In the genomic region with DNA sequence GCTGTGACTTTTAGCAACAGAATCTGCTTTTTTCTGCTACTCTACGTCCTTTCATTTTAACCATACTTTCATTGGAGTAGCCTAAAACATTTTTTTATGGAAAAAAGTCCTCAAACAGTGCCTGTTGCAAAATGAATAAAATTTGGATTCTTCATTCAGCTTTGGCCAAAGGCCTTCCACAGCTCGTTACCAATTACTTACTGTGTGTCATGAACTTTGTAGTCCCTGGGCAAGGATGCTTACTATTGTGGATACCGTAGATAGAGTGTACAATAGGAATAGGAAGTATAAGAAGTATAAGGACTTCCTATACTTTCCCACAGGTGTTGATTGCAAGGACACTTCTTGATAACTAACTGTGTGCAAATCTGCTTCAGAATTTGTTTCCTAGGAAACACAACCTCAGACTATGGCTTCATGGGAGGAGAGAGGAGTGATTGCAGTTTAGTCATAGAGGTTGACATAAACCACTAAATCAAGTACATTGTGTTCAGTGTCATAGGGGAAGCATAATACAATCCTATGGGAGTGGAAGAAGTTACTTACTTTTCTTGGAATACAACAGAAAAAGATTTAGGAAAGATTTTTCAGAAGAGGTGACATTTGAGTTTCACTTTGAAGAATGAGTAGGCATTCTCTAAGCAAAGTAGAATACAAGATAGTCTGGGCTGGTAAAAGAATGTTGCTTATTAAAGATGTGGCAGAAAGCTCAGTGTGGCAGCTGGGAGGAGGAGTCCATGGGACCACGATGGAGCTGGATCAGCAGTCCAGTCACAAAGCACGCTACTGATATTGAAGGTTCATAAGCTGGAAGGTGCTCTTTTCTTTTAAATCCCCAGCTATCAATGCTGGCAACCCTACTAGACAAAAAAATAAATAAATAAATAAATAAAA, we compare ENCODE assay signal across 20 cellular contexts.
DNase-seq lines count a peak whose midpoint lies in the region; ATAC-seq and TF ChIP-seq lines count a peak whose summit lies in the region.
"Had no signal": no experiment of that assay in that cellular context is flagged by ENCODE, and none has a peak within 500 bp of the region (broad histone marks: within the 10 kb centered on the region; RNA-seq: fewer than 3 reads in every experiment).

No MANE protein-coding gene starts in this region.

- intact Hi-C loops in aorta (cut with DNase I) (no loop called here), posterior cingulate gyrus (cut with DNase I) (no loop called here)

- H3K27me3 ChIP-seq in kidney epithelial cell (ENCODE audit: control insufficient read depth, insufficient read depth, low read length) (no peaks in the 10 kb centered on the region), aorta (ENCODE audit: control insufficient read depth in 1 of 2, insufficient read depth in 2 of 2, low read length in 1 of 2) (no peaks in the 10 kb centered on the region)
- H3K27me3 ChIP-seq: testis had no signal

- H3K36me3 ChIP-seq in kidney epithelial cell (ENCODE audit: control insufficient read depth, insufficient read depth, low read length): no peaks in the 10 kb centered on the region
- H3K36me3 ChIP-seq in aorta (ENCODE audit: control insufficient read depth in 1 of 2, insufficient read depth in 2 of 2, low read length in 1 of 2): no peaks in the 10 kb centered on the region

- no peaks in the 10 kb centered on the region for H3K27me3 Mint-ChIP-seq in chondrocyte (ENCODE audit: low read depth)
- H3K27me3 Mint-ChIP-seq: activated CD4-positive, alpha-beta T cell treated with anti-CD3 and anti-CD28 coated beads, Interleukin-2, amount 10 ng/mL, durations not matched to agents 7 days and 5 days; activated T-cell treated with anti-CD3 and anti-CD28 coated beads, Interleukin-2, amount 50 U/mL, for 24 hours; dendritic cell treated with granulocyte-macrophage colony-stimulating factor and Interleukin-4, amounts not matched to agents 40 ng/mL and 50 ng/mL, for 4 days; memory B cell had no signal

- 62 to 67% methylated on average over 5 of the region's 5 CpGs for WGBS in aorta, 2 donors

- H3K27ac Mint-ChIP-seq in chondrocyte (ENCODE audit: unreplicated experiment): peak overlapping the region; percentile 41
- H3K27ac Mint-ChIP-seq: activated CD4-positive, alpha-beta T cell treated with anti-CD3 and anti-CD28 coated beads, Interleukin-2, amount 10 ng/mL, durations not matched to agents 7 days and 5 days; activated T-cell treated with anti-CD3 and anti-CD28 coated beads, Interleukin-2, amount 50 U/mL, for 24 hours; dendritic cell treated with granulocyte-macrophage colony-stimulating factor and Interleukin-4, amounts not matched to agents 40 ng/mL and 50 ng/mL, for 4 days; memory B cell had no signal

- H3K9me3 Mint-ChIP-seq in chondrocyte (ENCODE audit: low read depth): no peaks in the 10 kb centered on the region
- H3K9me3 Mint-ChIP-seq: activated CD4-positive, alpha-beta T cell treated with anti-CD3 and anti-CD28 coated beads, Interleukin-2, amount 10 ng/mL, durations not matched to agents 7 days and 5 days; activated T-cell treated with anti-CD3 and anti-CD28 coated beads, Interleukin-2, amount 50 U/mL, for 24 hours; dendritic cell treated with granulocyte-macrophage colony-stimulating factor and Interleukin-4, amounts not matched to agents 40 ng/mL and 50 ng/mL, for 4 days; memory B cell had no signal

- TF ChIP-seq CTCF in RWPE1 (conservative IDR thresholded peaks at IDR 0.05; ENCODE audit: low read depth) (no peak), chondrocyte (IDR thresholded peaks at IDR 0.05) (no peak), kidney epithelial cell (IDR thresholded peaks at IDR 0.05; ENCODE audit: insufficient read depth, low read length, poor library complexity, severe bottlenecking) (no peak)

- H3K36me3 Mint-ChIP-seq in chondrocyte (ENCODE audit: low read depth): peaks cover 7% of the 10 kb centered on the region

- peaks cover 5 to 23% of the 10 kb centered on the region in 2 donors for H3K4me1 ChIP-seq in aorta (ENCODE audit: control insufficient read depth in 1 of 2, insufficient read depth in 2 of 2, low read length in 2 of 2)
- H3K4me1 ChIP-seq: testis had no signal

- DNase-seq in RWPE1 (ENCODE audit: low spot score): peak; percentile 9
- no peak for DNase-seq in chondrocyte (ENCODE audit: low spot score)
- DNase-seq in kidney epithelial cell (ENCODE audit: low read depth): peak; percentile 26
- no peak for DNase-seq in aorta
- DNase-seq in posterior cingulate gyrus: no peak
- DNase-seq in HEK293T (ENCODE audit: extremely low spot score): no peak
- DNase-seq in epidermal melanocyte (ENCODE audit: insufficient read length, low spot score): no peak
- DNase-seq: activated CD4-positive, alpha-beta T cell treated with anti-CD3 and anti-CD28 coated beads, Interleukin-2, amount 10 ng/mL, durations not matched to agents 7 days and 5 days; activated T-cell treated with anti-CD3 and anti-CD28 coated beads, Interleukin-2, amount 50 U/mL, for 24 hours; C1 segment of cervical spinal cord; NCI-H1417; NK-92 treated with Interleukin-12 subunit alpha and Interleukin-12 subunit beta, amount 100 ng/mL, for 24 hours; right cardiac atrium; SHP77; stimulated activated CD4-positive, alpha-beta T cell treated with anti-CD3 and anti-CD28 coated beads, Interleukin-4, amount 100 ng/mL, for 4 hours; T-helper 9 cell; testis had no signal

- ATAC-seq in aorta (ENCODE audit: low FRiP score): peak; percentile 58
- ATAC-seq: K562 had no signal

- H3K27ac ChIP-seq in RWPE1 (no peak overlapping the region), aorta (ENCODE audit: low read depth in 1 of 2, low read length in 2 of 2) (no peak overlapping the region)
- H3K27ac ChIP-seq: testis had no signal

- no peak overlapping the region for H3K4me3 ChIP-seq in kidney epithelial cell (ENCODE audit: low read depth, low read length)
- H3K4me3 ChIP-seq in aorta (ENCODE audit: low read length in 2 of 2): no peak overlapping the region
- H3K4me3 ChIP-seq: K562, testis had no signal

- CTCF ChIA-PET in RWPE1 (lab: Yijun Ruan, JAX): interaction anchor here (0.7 kb wide), 1 partner anchor 564 kb away, joined by 6 read pairs; no protein-coding TSS in a partner anchor
- CTCF ChIA-PET in HEK293T (lab: Yijun Ruan, JAX): no interaction called here

- peaks cover 25% of the 10 kb centered on the region for H3K4me1 Mint-ChIP-seq in chondrocyte (ENCODE audit: low read depth)
- H3K4me1 Mint-ChIP-seq: activated CD4-positive, alpha-beta T cell treated with anti-CD3 and anti-CD28 coated beads, Interleukin-2, amount 10 ng/mL, durations not matched to agents 7 days and 5 days; memory B cell had no signal

- POLR2A ChIA-PET in RWPE1 (lab: Yijun Ruan, JAX; ENCODE audit: low non-redundant PET): no interaction called here
- POLR2A ChIA-PET in HEK293T (lab: Yijun Ruan, JAX): no interaction called here

- H3K4me3 Mint-ChIP-seq in chondrocyte (ENCODE audit: unreplicated experiment): no peak overlapping the region
- H3K4me3 Mint-ChIP-seq: activated CD4-positive, alpha-beta T cell treated with anti-CD3 and anti-CD28 coated beads, Interleukin-2, amount 10 ng/mL, durations not matched to agents 7 days and 5 days; activated T-cell treated with anti-CD3 and anti-CD28 coated beads, Interleukin-2, amount 50 U/mL, for 24 hours; dendritic cell treated with granulocyte-macrophage colony-stimulating factor and Interleukin-4, amounts not matched to agents 40 ng/mL and 50 ng/mL, for 4 days; memory B cell had no signal

- H3K9me3 ChIP-seq in aorta (ENCODE audit: control insufficient read depth, low read length): no peaks in the 10 kb centered on the region
- H3K9me3 ChIP-seq: testis had no signal

TF ChIP-seq in HEK293T, 16 proteins besides CTCF, POLR2A, EP300 and RAD21:
- TF ChIP-seq SUZ12 (IDR thresholded peaks at IDR 0.05) (no peak), SP1 (IDR thresholded peaks at IDR 0.05) (no peak), ARNT (IDR thresholded peaks at IDR 0.05) (no peak), NFRKB (IDR thresholded peaks at IDR 0.05) (no peak), FOXA1 (IDR thresholded peaks at IDR 0.05) (no peak), CTBP1 (IDR thresholded peaks at IDR 0.05; ENCODE audit: borderline replicate concordance) (no peak), HDGF (IDR thresholded peaks at IDR 0.05; ENCODE audit: borderline replicate concordance) (no peak), ELF4 (IDR thresholded peaks at IDR 0.05) (no peak), L3MBTL2 (conservative IDR thresholded peaks at IDR 0.05) (no peak), FOXK2 (IDR thresholded peaks at IDR 0.05) (no peak), BHLHE40 (IDR thresholded peaks at IDR 0.05; ENCODE audit: borderline replicate concordance) (no peak)
- TF ChIP-seq, protein P1, sequence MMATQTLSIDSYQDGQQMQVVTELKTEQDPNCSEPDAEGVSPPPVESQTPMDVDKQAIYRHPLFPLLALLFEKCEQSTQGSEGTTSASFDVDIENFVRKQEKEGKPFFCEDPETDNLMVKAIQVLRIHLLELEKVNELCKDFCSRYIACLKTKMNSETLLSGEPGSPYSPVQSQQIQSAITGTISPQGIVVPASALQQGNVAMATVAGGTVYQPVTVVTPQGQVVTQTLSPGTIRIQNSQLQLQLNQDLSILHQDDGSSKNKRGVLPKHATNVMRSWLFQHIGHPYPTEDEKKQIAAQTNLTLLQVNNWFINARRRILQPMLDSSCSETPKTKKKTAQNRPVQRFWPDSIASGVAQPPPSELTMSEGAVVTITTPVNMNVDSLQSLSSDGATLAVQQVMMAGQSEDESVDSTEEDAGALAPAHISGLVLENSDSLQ (IDR thresholded peaks at IDR 0.05): no peak

Comparison
In these comparisons a context has a peak if more than half of its experiments do, and no peak if none do; other contexts are left out.
1. DNase-seq: peak in RWPE1 (single experiment) and kidney epithelial cell (single experiment); none in chondrocyte (single experiment), aorta (0 of 2), posterior cingulate gyrus (0 of 10), HEK293T (single experiment) and epidermal melanocyte (single experiment).